ENCODE assay signal across 35 cellular contexts in genomic region chr18:75374466-75374865, GRCh38. TPM values are rescaled to one million over a fixed set of nuclear protein-coding genes. Genes with fewer than 3 reads are reported as not detected.
"Had no signal": no experiment of that assay in that cellular context is flagged by ENCODE, and none has a peak within 500 bp of the region (broad histone marks: within the 10 kb centered on the region; RNA-seq: fewer than 3 reads in every experiment).

No MANE protein-coding gene starts in this region.

- H3K36me3 Mint-ChIP-seq: mesothelial cell of epicardium; naive B cell; naive thymus-derived CD8-positive, alpha-beta T cell had no signal

- H3K9me3 ChIP-seq: esophagus squamous epithelium, gastrocnemius medialis, heart right ventricle, left lung, lower lobe of right lung, mucosa of descending colon had no signal

- H3K4me3 ChIP-seq: esophagus squamous epithelium, gastrocnemius medialis, heart right ventricle, left lung, lower lobe of right lung, mucosa of descending colon had no signal

- DNase-seq: cortex of kidney; effector CD8-positive, alpha-beta T cell; effector memory CD8-positive, alpha-beta T cell; endodermal cell; erythroblast; esophagus squamous epithelium; foreskin fibroblast; foreskin melanocyte; gastrocnemius medialis; glutamatergic neuron; head of caudate nucleus; heart right ventricle; hippocampal formation; left cardiac atrium; left lung; left ventricle myocardium superior; lower lobe of right lung; mesenchymal stem cell; mucosa of descending colon; naive B cell; naive thymus-derived CD8-positive, alpha-beta T cell had no signal

- H3K27me3 ChIP-seq: esophagus squamous epithelium, gastrocnemius medialis, left lung had no signal

- ATAC-seq: effector memory CD8-positive, alpha-beta T cell; esophagus mucosa; gastrocnemius medialis; heart right ventricle; left cardiac atrium; left lung; left ventricle myocardium superior; lower lobe of right lung; mucosa of descending colon; naive thymus-derived CD8-positive, alpha-beta T cell had no signal

- H3K4me1 ChIP-seq: esophagus squamous epithelium, gastrocnemius medialis, heart right ventricle, left lung, lower lobe of right lung had no signal

- H3K27ac ChIP-seq: epithelial cell of prostate, esophagus squamous epithelium, gastrocnemius medialis, heart right ventricle, left lung, lower lobe of right lung had no signal

- FAIRE-seq: endometrium, islet of Langerhans, keratinocyte had no signal

- H3K4me1 Mint-ChIP-seq: endodermal cell; naive B cell; naive thymus-derived CD8-positive, alpha-beta T cell had no signal

- H3K27ac Mint-ChIP-seq: dendritic cell treated with granulocyte-macrophage colony-stimulating factor and Interleukin-4, amounts not matched to agents 40 ng/mL and 50 ng/mL, for 4 days; effector memory CD8-positive, alpha-beta T cell; endodermal cell; mesothelial cell of epicardium; naive B cell had no signal

- H3K9me3 Mint-ChIP-seq: dendritic cell treated with granulocyte-macrophage colony-stimulating factor and Interleukin-4, amounts not matched to agents 40 ng/mL and 50 ng/mL, for 4 days; effector memory CD8-positive, alpha-beta T cell; naive B cell; naive thymus-derived CD8-positive, alpha-beta T cell had no signal

- H3K36me3 ChIP-seq: esophagus squamous epithelium, gastrocnemius medialis, heart right ventricle, left lung, lower lobe of right lung had no signal

- H3K4me3 Mint-ChIP-seq: dendritic cell treated with granulocyte-macrophage colony-stimulating factor and Interleukin-4, amounts not matched to agents 40 ng/mL and 50 ng/mL, for 4 days; effector memory CD8-positive, alpha-beta T cell; endodermal cell; mesothelial cell of epicardium; naive B cell; naive thymus-derived CD8-positive, alpha-beta T cell had no signal

RNA-seq across cellular contexts. Expression of gene SMIM21, which starts 53.0 kb away (rescaled TPM):
- total RNA-seq: dermis microvascular lymphatic vessel endothelial cell; endodermal cell; esophagus mucosa; esophagus squamous epithelium; gastrocnemius medialis; glomerular endothelial cell; heart right ventricle; kidney epithelial cell; left cardiac atrium; left lung; left ventricle myocardium superior; lower leg skin; lower lobe of right lung; lung microvascular endothelial cell; mesenteric fat pad; mesothelial cell of epicardium; mucosa of descending colon; myocyte; naive thymus-derived CD8-positive, alpha-beta T cell had no signal
